In genomic region chr10:100020161-100020882, GRCh38 we compare ENCODE assay signal across 8 cellular contexts. TPM values are rescaled to one million over a fixed set of nuclear protein-coding genes. Genes with fewer than 3 reads are reported as not detected.
DNase-seq lines count a peak whose midpoint lies in the region; ATAC-seq and TF ChIP-seq lines count a peak whose summit lies in the region.

No MANE protein-coding gene starts in this region.

- peak; percentile 84 for ATAC-seq in GM19467 (IDR thresholded peaks at IDR 0.05; ENCODE audit: unreplicated experiment)
- ATAC-seq in HG03558 (IDR thresholded peaks at IDR 0.05; ENCODE audit: extremely low read depth, unreplicated experiment), result peak; percentile 47
- peak; percentile 68 for ATAC-seq in activated CD8-positive, alpha-beta T cell treated with anti-CD3 and anti-CD28 coated beads, Interleukin-2, amount 10 ng/mL, durations not matched to agents 7 days and 5 days
- no peak for ATAC-seq in left lung

- no peaks in the 10 kb centered on the region for H3K36me3 ChIP-seq in left lung

- H3K36me3 Mint-ChIP-seq in activated CD8-positive, alpha-beta T cell treated with anti-CD3 and anti-CD28 coated beads, Interleukin-2, amount 10 ng/mL, durations not matched to agents 7 days and 5 days (ENCODE audit: low read depth), result no peaks in the 10 kb centered on the region

- no peaks in the 10 kb centered on the region for H3K4me1 ChIP-seq in left lung

- intact Hi-C loops in left lung (cut with DNase I), result no loop called here

- H3K9me3 Mint-ChIP-seq in activated CD8-positive, alpha-beta T cell treated with anti-CD3 and anti-CD28 coated beads, Interleukin-2, amount 10 ng/mL, durations not matched to agents 7 days and 5 days (ENCODE audit: insufficient read depth), result no peaks in the 10 kb centered on the region

- H3K27me3 ChIP-seq in left lung, result peaks cover 0 to 10% of the 10 kb centered on the region in 2 donors

- DNase-seq in DMS 273 (lab: John Stamatoyannopoulos, UW; ENCODE audit: unreplicated experiment) (peak; percentile 73), left lung (no peak), SKM-1 treated with dmso at 0.1 percent for 144 hours (lab: John Stamatoyannopoulos, UW; ENCODE audit: unreplicated experiment) (no peak), NCI-H2196 (lab: John Stamatoyannopoulos, UW; ENCODE audit: unreplicated experiment) (no peak), inferior parietal cortex (ENCODE audit: extremely low spot score) (no peak)
- DNase-seq in activated CD8-positive, alpha-beta T cell treated with anti-CD3 and anti-CD28 coated beads, Interleukin-2, amount 10 ng/mL, durations not matched to agents 7 days and 5 days, result peak; percentile 29

- no peak overlapping the region for H3K4me3 ChIP-seq in left lung

- no peak overlapping the region for H3K27ac ChIP-seq in left lung

- H3K4me1 Mint-ChIP-seq in activated CD8-positive, alpha-beta T cell treated with anti-CD3 and anti-CD28 coated beads, Interleukin-2, amount 10 ng/mL, durations not matched to agents 7 days and 5 days (ENCODE audit: low read depth), result peaks cover 15% of the 10 kb centered on the region

- no peak for TF ChIP-seq CTCF in left lung (IDR thresholded peaks at IDR 0.05)

- POLR2A ChIA-PET in activated CD8-positive, alpha-beta T cell treated with anti-CD3 and anti-CD28 coated beads, Interleukin-2, amount 10 ng/mL, durations not matched to agents 7 days and 5 days (lab: Charles Lee), result no interaction called here

- H3K27me3 Mint-ChIP-seq in activated CD8-positive, alpha-beta T cell treated with anti-CD3 and anti-CD28 coated beads, Interleukin-2, amount 10 ng/mL, durations not matched to agents 7 days and 5 days (ENCODE audit: low read depth), result peaks cover 10% of the 10 kb centered on the region

- no peak overlapping the region for H3K27ac Mint-ChIP-seq in activated CD8-positive, alpha-beta T cell treated with anti-CD3 and anti-CD28 coated beads, Interleukin-2, amount 10 ng/mL, durations not matched to agents 7 days and 5 days

- no peak overlapping the region for H3K4me3 Mint-ChIP-seq in activated CD8-positive, alpha-beta T cell treated with anti-CD3 and anti-CD28 coated beads, Interleukin-2, amount 10 ng/mL, durations not matched to agents 7 days and 5 days

- CTCF ChIA-PET in activated CD8-positive, alpha-beta T cell treated with anti-CD3 and anti-CD28 coated beads, Interleukin-2, amount 10 ng/mL, durations not matched to agents 7 days and 5 days (lab: Charles Lee), result interaction anchor here (1.0 to 5.6 kb wide), 7 partner anchors 11 to 174 kb away, joined by 3 to 35 read pairs (median 6); partner anchors contain the start of gene DNMBP

- no peaks in the 10 kb centered on the region for H3K9me3 ChIP-seq in left lung

RNA-seq across cellular contexts. Expression of gene DNMBP, which starts 10.6 kb away (rescaled TPM):
- total RNA-seq in activated CD8-positive, alpha-beta T cell treated with anti-CD3 and anti-CD28 coated beads, Interleukin-2, amount 10 ng/mL, durations not matched to agents 7 days and 5 days, result 1 to 10 TPM; 4.1 to 4.4 TPM
- 10 to 100 TPM; 14.8 to 15.8 TPM for total RNA-seq in left lung

Comparison
In these comparisons a context has a peak if more than half of its experiments do, and no peak if none do; other contexts are left out.
1. DNase-seq: peak in DMS 273 (single experiment) and activated CD8-positive, alpha-beta T cell treated with anti-CD3 and anti-CD28 coated beads, Interleukin-2, amount 10 ng/mL, durations not matched to agents 7 days and 5 days (single experiment); none in left lung (0 of 2), SKM-1 treated with dmso at 0.1 percent for 144 hours (single experiment), NCI-H2196 (single experiment) and inferior parietal cortex (single experiment).